ENCODE assay signal across 8 cellular contexts in genomic region chr14:93331375-93332031, GRCh38. TPM values are rescaled to one million over a fixed set of nuclear protein-coding genes. Genes with fewer than 3 reads are reported as not detected.
DNase-seq lines count a peak whose midpoint lies in the region; ATAC-seq and TF ChIP-seq lines count a peak whose summit lies in the region.

No MANE protein-coding gene starts in this region.

- H3K9me3 ChIP-seq in left ventricle myocardium inferior (replicated peaks) (no peaks in the 10 kb centered on the region), gastrocnemius medialis (no peaks in the 10 kb centered on the region)

- no peak for ATAC-seq in gastrocnemius medialis

- no peak for TF ChIP-seq POLR2A in gastrocnemius medialis (IDR thresholded peaks at IDR 0.05)

- CTCF ChIA-PET in activated CD4-positive, alpha-beta memory T cell treated with anti-CD3 and anti-CD28 coated beads, Interleukin-2, amount 10 ng/mL, durations not matched to agents 7 days and 5 days (lab: Charles Lee): interaction anchor here (1.3 kb wide), 1 partner anchor 13 kb away, joined by 4 read pairs; no protein-coding TSS in a partner anchor

- DNase-seq in H7: no peak
- no peak for DNase-seq in activated CD4-positive, alpha-beta memory T cell treated with anti-CD3 and anti-CD28 coated beads, Interleukin-2, amount 10 ng/mL, durations not matched to agents 7 days and 5 days
- DNase-seq in left ventricle myocardium inferior: peak; percentile 33
- DNase-seq in gastrocnemius medialis: no peak
- DNase-seq in amygdala (lab: John Stamatoyannopoulos, UW): no peak
- DNase-seq in NCI-H226: no peak
- no peak for DNase-seq in DMS153 (lab: John Stamatoyannopoulos, UW)
- DNase-seq in GM20000 (ENCODE audit: low spot score): no peak

- H3K9me3 Mint-ChIP-seq in activated CD4-positive, alpha-beta memory T cell treated with anti-CD3 and anti-CD28 coated beads, Interleukin-2, amount 10 ng/mL, durations not matched to agents 7 days and 5 days: no peaks in the 10 kb centered on the region

- TF ChIP-seq CTCF in left ventricle myocardium inferior (IDR thresholded peaks at IDR 0.05; ENCODE audit: borderline replicate concordance): no peak
- TF ChIP-seq CTCF in gastrocnemius medialis (IDR thresholded peaks at IDR 0.05 in 4 of 5, conservative IDR thresholded peaks at IDR 0.05 in 1 of 5): no peak
- TF ChIP-seq CTCF in GM20000 (IDR thresholded peaks at IDR 0.05; ENCODE audit: extremely low read depth, missing control alignments): no peak

- no peaks in the 10 kb centered on the region for H3K27me3 Mint-ChIP-seq in activated CD4-positive, alpha-beta memory T cell treated with anti-CD3 and anti-CD28 coated beads, Interleukin-2, amount 10 ng/mL, durations not matched to agents 7 days and 5 days

- in situ Hi-C loops in gastrocnemius medialis (cut with MboI; ENCODE audit: low sequenced_read_pairs in 4 of 4): no loop called here

- no peaks in the 10 kb centered on the region for H3K36me3 Mint-ChIP-seq in activated CD4-positive, alpha-beta memory T cell treated with anti-CD3 and anti-CD28 coated beads, Interleukin-2, amount 10 ng/mL, durations not matched to agents 7 days and 5 days (ENCODE audit: low read depth)

- H3K27ac ChIP-seq in left ventricle myocardium inferior (replicated peaks) (peak overlapping the region; percentile 99), gastrocnemius medialis (peak overlapping the region; percentile 91 to 97 (median 93))

- POLR2A ChIA-PET in activated CD4-positive, alpha-beta memory T cell treated with anti-CD3 and anti-CD28 coated beads, Interleukin-2, amount 10 ng/mL, durations not matched to agents 7 days and 5 days (lab: Charles Lee): interaction anchor here (1.0 to 3.0 kb wide), 5 partner anchors 9 to 226 kb away, joined by 3 to 11 read pairs (median 7); partner anchors contain the start of genes GON7, LYSET, MOAP1 and UBR7

- peak overlapping the region; percentile 84 for H3K4me3 Mint-ChIP-seq in activated CD4-positive, alpha-beta memory T cell treated with anti-CD3 and anti-CD28 coated beads, Interleukin-2, amount 10 ng/mL, durations not matched to agents 7 days and 5 days

- intact Hi-C loops in left ventricle myocardium inferior (cut with micrococcal nuclease): no loop called here
- intact Hi-C loops in gastrocnemius medialis (cut with DNase I; ENCODE audit: low total_unique reads): loop anchor here (2.0 to 10.0 kb wide), 7 partner anchors 147 to 1837 kb away; partner anchors contain the start of genes GOLGA5, ITPK1, LGMN and LYSET

- no peaks in the 10 kb centered on the region for H3K36me3 ChIP-seq in H7 (replicated peaks; ENCODE audit: control insufficient read depth, insufficient read depth, low read length)
- no peaks in the 10 kb centered on the region for H3K36me3 ChIP-seq in left ventricle myocardium inferior
- no peaks in the 10 kb centered on the region for H3K36me3 ChIP-seq in gastrocnemius medialis

- H3K4me1 ChIP-seq in left ventricle myocardium inferior: peaks cover 62% of the 10 kb centered on the region
- H3K4me1 ChIP-seq in gastrocnemius medialis: peaks cover 36 to 38% of the 10 kb centered on the region in 2 donors

- no peaks in the 10 kb centered on the region for H3K27me3 ChIP-seq in H7 (ENCODE audit: control insufficient read depth, insufficient read depth, low read length)
- no peaks in the 10 kb centered on the region for H3K27me3 ChIP-seq in left ventricle myocardium inferior (ENCODE audit: low read depth)
- no peaks in the 10 kb centered on the region for H3K27me3 ChIP-seq in gastrocnemius medialis

- H3K4me3 ChIP-seq in H7 (ENCODE audit: insufficient read depth, low read depth, low read length): peak overlapping the region; percentile 72
- peak overlapping the region; percentile 95 for H3K4me3 ChIP-seq in left ventricle myocardium inferior
- H3K4me3 ChIP-seq in gastrocnemius medialis: peak overlapping the region; percentile 62 to 77 (median 70)

- H3K27ac Mint-ChIP-seq in activated CD4-positive, alpha-beta memory T cell treated with anti-CD3 and anti-CD28 coated beads, Interleukin-2, amount 10 ng/mL, durations not matched to agents 7 days and 5 days: peak overlapping the region; percentile 79

- H3K4me1 Mint-ChIP-seq in activated CD4-positive, alpha-beta memory T cell treated with anti-CD3 and anti-CD28 coated beads, Interleukin-2, amount 10 ng/mL, durations not matched to agents 7 days and 5 days: peaks cover 48% of the 10 kb centered on the region

RNA-seq across cellular contexts. Expression of gene BTBD7, which starts 1.3 kb away (rescaled TPM):
- total RNA-seq in H7 (2014; rRNA removed; shearing (Covaris generic)): 13.4 and 17.7 TPM in 2 replicates
- total RNA-seq in activated CD4-positive, alpha-beta memory T cell treated with anti-CD3 and anti-CD28 coated beads, Interleukin-2, amount 10 ng/mL, durations not matched to agents 7 days and 5 days: 10 to 100 TPM; 13.4 to 16.8 TPM
- total RNA-seq in left ventricle myocardium inferior (20.2 TPM), gastrocnemius medialis (10 to 100 TPM in 3 of 4 donors, 1 to 10 TPM in 1; 10.0 to 16.9 (median 12.1) TPM)

RNA-seq across cellular contexts. Expression of gene COX8C, which starts 15.5 kb away (rescaled TPM):
- not detected in 2 replicates for total RNA-seq in H7 (2014; rRNA removed; shearing (Covaris generic))
- total RNA-seq in activated CD4-positive, alpha-beta memory T cell treated with anti-CD3 and anti-CD28 coated beads, Interleukin-2, amount 10 ng/mL, durations not matched to agents 7 days and 5 days: not detected
- 1.3 TPM for total RNA-seq in left ventricle myocardium inferior
- not detected for total RNA-seq in gastrocnemius medialis
